ENCODE assay signal across 8 cellular contexts in genomic region chr17:7614422-7615264, GRCh38. TPM values are rescaled to one million over a fixed set of nuclear protein-coding genes. Genes with fewer than 3 reads are reported as not detected.
DNase-seq lines count a peak whose midpoint lies in the region; ATAC-seq and TF ChIP-seq lines count a peak whose summit lies in the region.

Gene FXR2 (minus strand): TSS chr17:7614897. CDS start chr17:7614532, 365 bp downstream.

- peak in 2 of 3 donors; percentile 24 to 82 for TF ChIP-seq POLR2A in spleen (IDR thresholded peaks at IDR 0.05)

- H3K36me3 Mint-ChIP-seq in immature natural killer cell = peaks cover 0 to 11% (median 0%) of the 10 kb centered on the region in 3 donors

- intact Hi-C loops in spleen (cut with DNase I; ENCODE audit: low total_unique reads) = no loop called here

- H3K27me3 Mint-ChIP-seq in immature natural killer cell (ENCODE audit: low read depth in 3 of 3) = peaks cover 5 to 13% (median 12%) of the 10 kb centered on the region in 3 donors

- H3K4me1 Mint-ChIP-seq in immature natural killer cell = peaks cover 29 to 39% of the 10 kb centered on the region in 2 donors

- H3K9me3 ChIP-seq in spleen = no peaks in the 10 kb centered on the region

- peak within 1 kb of the TSS; percentile 70 to 95 (median 75) for H3K4me3 ChIP-seq in spleen

- H3K4me1 ChIP-seq in spleen = peaks cover 21 to 53% (median 37%) of the 10 kb centered on the region in 6 donors

- peak; percentile 66 for TF ChIP-seq CTCF in AG09319 (IDR thresholded peaks at IDR 0.05; ENCODE audit: low read depth, low read length)
- TF ChIP-seq CTCF in spleen (IDR thresholded peaks at IDR 0.05 in 8 of 11, conservative IDR thresholded peaks at IDR 0.05 in 3 of 11) = peak; percentile 49 to 90 (median 79)

- DNase-seq in AG09319 (ENCODE audit: extremely low read depth, low read depth) (peak; percentile 100), NCI-H345 treated with DMSO at 0.1 percent for 48 hours (lab: John Stamatoyannopoulos, UW; ENCODE audit: unreplicated experiment) (peak; percentile 96), immature natural killer cell (peak; percentile 98 to 99 (median 99)), spleen (peak; percentile 99)
- DNase-seq in activated CD4-positive, CD25-positive, alpha-beta regulatory T cell (lab: John Stamatoyannopoulos, UW) = peak; percentile 96 to 99 (median 98)
- peak; percentile 99 for DNase-seq in central memory CD4-positive, alpha-beta T cell

- H3K36me3 ChIP-seq in spleen = peaks cover 0 to 19% (median 3%) of the 10 kb centered on the region in 6 donors

- ATAC-seq in GM19023 (IDR thresholded peaks at IDR 0.05; ENCODE audit: unreplicated experiment) (peak; percentile 87), HG03280 (IDR thresholded peaks at IDR 0.05; ENCODE audit: unreplicated experiment) (peak; percentile 87)

- H3K4me3 Mint-ChIP-seq in immature natural killer cell = peak within 1 kb of the TSS; percentile 85 to 94 (median 89)

- WGBS in spleen, 5 donors = 0 to 1% (median 1%) methylated on average over 49 to 94 of the region's 94 CpGs

- H3K27ac Mint-ChIP-seq in immature natural killer cell = peak within 1 kb of the TSS; percentile 83 to 96 (median 92)

- H3K27ac ChIP-seq in spleen = peak within 1 kb of the TSS; percentile 87 to 99 (median 92)

- no peaks in the 10 kb centered on the region for H3K27me3 ChIP-seq in spleen (replicated peaks in 1 of 7)

- H3K9me3 Mint-ChIP-seq in immature natural killer cell = no peaks in the 10 kb centered on the region

RNA-seq across cellular contexts. Expression of gene FXR2, which starts in this region (rescaled TPM):
- polyA plus RNA-seq in immature natural killer cell (10 to 100 TPM in 2 of 3 donors, 1 to 10 TPM in 1; 8.3 to 25.1 (median 10.4) TPM), spleen (10 to 100 TPM; 18.9 to 26.9 (median 20.4) TPM)
- total RNA-seq in spleen = 10 to 100 TPM; 17.7 to 29.3 (median 26.7) TPM

Comparison
In these comparisons a context has a peak if more than half of its experiments do, and no peak if none do; other contexts are left out.
1. Peak in every context shown above with its lines: DNase-seq, ATAC-seq, H3K4me3 ChIP-seq and H3K27ac ChIP-seq.